Comparison of ENCODE assay signal across 1 cellular context in genomic region chr3:14369675-14370669, GRCh38.
TF ChIP-seq lines count a peak whose summit lies in the region.

No MANE protein-coding gene starts in this region.

TF ChIP-seq in GM23338, 12 proteins besides CTCF, POLR2A, EP300 and RAD21 (continued from another document):
- no peak for TF ChIP-seq REST (IDR thresholded peaks at IDR 0.05; ENCODE audit: unreplicated experiment)
- TF ChIP-seq CREB1 (CRISPR knock-in tag; IDR thresholded peaks at IDR 0.05; ENCODE audit: low read depth): no peak
- TF ChIP-seq NANOG (IDR thresholded peaks at IDR 0.05; ENCODE audit: borderline replicate concordance): no peak
- TF ChIP-seq STAT1 (IDR thresholded peaks at IDR 0.05; ENCODE audit: unreplicated experiment): no peak
- TF ChIP-seq EZH2 (IDR thresholded peaks at IDR 0.05; ENCODE audit: low read depth, unreplicated experiment): no peak
